ENCODE assay signal across 9 cellular contexts in the genomic region with DNA sequence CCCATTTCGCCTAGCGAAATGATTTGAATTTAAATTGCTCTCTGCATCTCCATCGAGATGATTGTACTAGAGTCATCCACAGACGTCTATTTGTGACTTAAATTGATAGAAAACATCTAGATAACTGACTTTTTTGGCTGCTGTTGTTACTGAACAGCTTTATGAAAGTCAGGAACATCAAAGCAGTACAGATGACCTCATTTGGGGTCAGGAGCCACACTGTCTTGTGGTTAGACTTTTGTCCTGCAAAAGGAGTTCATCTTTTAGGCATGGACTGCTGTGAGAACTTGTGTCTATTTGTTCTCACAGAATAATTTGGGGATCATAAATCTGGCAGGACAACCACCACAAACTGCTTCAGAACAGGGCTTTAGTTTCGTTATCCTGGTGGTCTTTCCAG. TPM values are rescaled to one million over a fixed set of nuclear protein-coding genes. Genes with fewer than 3 reads are reported as not detected.
DNase-seq lines count a peak whose midpoint lies in the region; ATAC-seq, FAIRE-seq and TF ChIP-seq lines count a peak whose summit lies in the region.
"Not testable (repeated sequence)": the region's sequence is repeated elsewhere in the genome, so short reads cannot be mapped to it uniquely, and the experiment has no call there.
"Had no signal": no experiment of that assay in that cellular context is flagged by ENCODE, and none has a peak within 500 bp of the region (broad histone marks: within the 10 kb centered on the region; RNA-seq: fewer than 3 reads in every experiment).

No MANE protein-coding gene starts in this region.

- FAIRE-seq in GM12891 (lab: Jason Lieb, UNC) (peak; percentile 86), GM19239 (lab: Jason Lieb, UNC) (peak; percentile 95)

- TF ChIP-seq POLR2A in GM12891 (IDR thresholded peaks at IDR 0.05; ENCODE audit: low read depth, low read length): not testable (repeated sequence)

- DNase-seq in GM12891 (ENCODE audit: insufficient read length, low spot score); GM19239 (ENCODE audit: insufficient read length, low spot score): not testable (repeated sequence)

- ATAC-seq in GM18520 (IDR thresholded peaks at IDR 0.05; ENCODE audit: unreplicated experiment) (peak; percentile 23), GM21367 (IDR thresholded peaks at IDR 0.05; ENCODE audit: unreplicated experiment) (peak; percentile 28), HG02610 (IDR thresholded peaks at IDR 0.05; ENCODE audit: unreplicated experiment) (peak; percentile 43), HG02981 (IDR thresholded peaks at IDR 0.05; ENCODE audit: unreplicated experiment) (peak; percentile 31), HG03342 (IDR thresholded peaks at IDR 0.05; ENCODE audit: unreplicated experiment) (peak; percentile 31), HG03571 (IDR thresholded peaks at IDR 0.05; ENCODE audit: unreplicated experiment) (peak; percentile 33)

RNA-seq across cellular contexts. Expression of a gene that starts 4.8 kb away (rescaled TPM):
- not detected for polyA plus RNA-seq in GM12891 (2012; ENCODE audit: low read depth, missing spikeins)
- polyA plus RNA-seq: CD8-positive, alpha-beta memory T cell had no signal

RNA-seq across cellular contexts. Expression of a gene that starts 5.4 kb away (rescaled TPM):
- polyA plus RNA-seq in GM12891 (2012; ENCODE audit: low read depth, missing spikeins): not detected
- polyA plus RNA-seq: CD8-positive, alpha-beta memory T cell had no signal

RNA-seq across cellular contexts. Expression of a gene that starts 15.7 kb away (rescaled TPM):
- not detected for polyA plus RNA-seq in GM12891 (2012; ENCODE audit: low read depth, missing spikeins)
- polyA plus RNA-seq: CD8-positive, alpha-beta memory T cell had no signal

RNA-seq across cellular contexts. Expression of a gene that starts 42.2 kb away (rescaled TPM):
- 0.33 TPM for polyA plus RNA-seq in GM12891 (2012; ENCODE audit: low read depth, missing spikeins)
- polyA plus RNA-seq: CD8-positive, alpha-beta memory T cell had no signal
